Comparison of ENCODE assay signal across 2 cellular contexts in the genomic region with DNA sequence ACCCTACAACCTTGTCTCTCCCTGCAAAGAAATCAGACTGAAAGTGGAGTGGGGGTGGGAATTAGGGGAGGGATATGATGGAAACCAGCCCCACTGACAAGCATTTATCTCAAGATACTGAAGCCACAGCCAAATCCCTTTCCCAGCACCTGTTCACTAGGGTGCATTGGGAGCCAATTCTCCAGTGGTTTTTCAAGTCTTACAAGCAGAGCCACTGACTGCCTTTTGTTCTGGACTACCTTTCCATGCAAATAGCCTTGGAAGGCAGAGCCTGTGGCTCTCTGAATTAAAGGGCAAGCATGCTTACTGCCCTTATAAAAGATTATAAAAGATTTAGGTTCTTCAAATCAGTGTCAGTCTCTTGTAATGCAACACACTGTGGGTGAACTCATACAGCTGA.
TF ChIP-seq lines count a peak whose summit lies in the region.

No MANE protein-coding gene starts in this region.

TF ChIP-seq in WTC11, 78 proteins besides CTCF, POLR2A, EP300 and RAD21 (continued from another document):
- TF ChIP-seq, protein P1, sequence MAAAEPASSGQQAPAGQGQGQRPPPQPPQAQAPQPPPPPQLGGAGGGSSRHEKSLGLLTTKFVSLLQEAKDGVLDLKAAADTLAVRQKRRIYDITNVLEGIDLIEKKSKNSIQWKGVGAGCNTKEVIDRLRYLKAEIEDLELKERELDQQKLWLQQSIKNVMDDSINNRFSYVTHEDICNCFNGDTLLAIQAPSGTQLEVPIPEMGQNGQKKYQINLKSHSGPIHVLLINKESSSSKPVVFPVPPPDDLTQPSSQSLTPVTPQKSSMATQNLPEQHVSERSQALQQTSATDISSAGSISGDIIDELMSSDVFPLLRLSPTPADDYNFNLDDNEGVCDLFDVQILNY (CRISPR knock-in tag; IDR thresholded peaks at IDR 0.05): no peak
- no peak for TF ChIP-seq ZNF317 (CRISPR knock-in tag; IDR thresholded peaks at IDR 0.05; ENCODE audit: borderline replicate concordance, low read depth)
- TF ChIP-seq, protein P2, sequence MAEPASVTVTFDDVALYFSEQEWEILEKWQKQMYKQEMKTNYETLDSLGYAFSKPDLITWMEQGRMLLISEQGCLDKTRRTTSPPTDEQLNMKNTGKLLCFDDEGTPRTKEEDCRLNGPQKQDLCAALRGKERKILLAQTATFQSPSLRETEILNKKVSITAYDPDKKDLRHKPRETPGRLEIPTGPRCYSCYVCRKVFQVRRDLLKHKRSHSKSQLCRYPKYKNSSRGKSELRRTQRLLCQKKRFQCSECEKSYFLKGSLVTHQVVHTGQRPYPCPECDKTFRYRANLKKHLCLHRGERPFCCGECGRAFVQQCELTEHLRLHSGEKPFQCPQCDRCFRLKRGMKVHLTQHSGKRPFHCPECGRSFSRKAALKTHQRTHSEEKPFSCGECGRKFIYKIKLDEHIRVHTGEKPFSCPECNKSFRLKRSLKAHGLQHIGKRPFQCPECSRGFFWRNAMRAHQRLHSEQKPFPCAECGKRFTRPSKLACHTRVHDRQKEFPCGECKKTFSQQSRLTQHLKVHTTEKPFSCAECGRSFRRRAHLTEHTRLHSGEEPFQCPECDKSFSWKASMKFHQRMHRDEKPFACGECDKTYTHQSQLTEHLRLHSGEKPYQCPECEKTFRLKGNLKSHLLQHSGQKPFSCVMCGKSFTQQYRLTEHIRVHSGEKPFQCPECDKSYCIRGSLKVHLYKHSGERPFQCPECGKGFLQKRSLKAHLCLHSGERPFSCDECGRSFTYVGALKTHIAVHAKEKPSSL (CRISPR knock-in tag; conservative IDR thresholded peaks at IDR 0.05): no peak
- TF ChIP-seq ZNF416 (CRISPR knock-in tag; IDR thresholded peaks at IDR 0.05): no peak
- TF ChIP-seq, protein P3, sequence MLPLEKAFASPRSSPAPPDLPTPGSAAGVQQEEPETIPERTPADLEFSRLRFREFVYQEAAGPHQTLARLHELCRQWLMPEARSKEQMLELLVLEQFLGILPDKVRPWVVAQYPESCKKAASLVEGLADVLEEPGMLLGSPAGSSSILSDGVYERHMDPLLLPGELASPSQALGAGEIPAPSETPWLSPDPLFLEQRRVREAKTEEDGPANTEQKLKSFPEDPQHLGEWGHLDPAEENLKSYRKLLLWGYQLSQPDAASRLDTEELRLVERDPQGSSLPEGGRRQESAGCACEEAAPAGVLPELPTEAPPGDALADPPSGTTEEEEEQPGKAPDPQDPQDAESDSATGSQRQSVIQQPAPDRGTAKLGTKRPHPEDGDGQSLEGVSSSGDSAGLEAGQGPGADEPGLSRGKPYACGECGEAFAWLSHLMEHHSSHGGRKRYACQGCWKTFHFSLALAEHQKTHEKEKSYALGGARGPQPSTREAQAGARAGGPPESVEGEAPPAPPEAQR (CRISPR knock-in tag; IDR thresholded peaks at IDR 0.05): no peak
- TF ChIP-seq ZNF423 (CRISPR knock-in tag; IDR thresholded peaks at IDR 0.05): no peak
- no peak for TF ChIP-seq ZNF263 (CRISPR knock-in tag; IDR thresholded peaks at IDR 0.05; ENCODE audit: low read depth)
- TF ChIP-seq, protein P4, sequence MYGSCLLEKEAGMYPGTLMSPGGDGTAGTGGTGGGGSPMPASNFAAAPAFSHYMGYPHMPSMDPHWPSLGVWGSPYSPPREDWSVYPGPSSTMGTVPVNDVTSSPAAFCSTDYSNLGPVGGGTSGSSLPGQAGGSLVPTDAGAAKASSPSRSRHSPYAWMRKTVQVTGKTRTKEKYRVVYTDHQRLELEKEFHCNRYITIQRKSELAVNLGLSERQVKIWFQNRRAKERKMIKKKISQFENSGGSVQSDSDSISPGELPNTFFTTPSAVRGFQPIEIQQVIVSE (CRISPR knock-in tag; IDR thresholded peaks at IDR 0.05; ENCODE audit: borderline replicate concordance): no peak
- no peak for TF ChIP-seq CBFB (CRISPR knock-in tag; IDR thresholded peaks at IDR 0.05; ENCODE audit: low read depth)
- no peak for TF ChIP-seq FOXK1 (CRISPR knock-in tag; IDR thresholded peaks at IDR 0.05)
- TF ChIP-seq, protein P5, sequence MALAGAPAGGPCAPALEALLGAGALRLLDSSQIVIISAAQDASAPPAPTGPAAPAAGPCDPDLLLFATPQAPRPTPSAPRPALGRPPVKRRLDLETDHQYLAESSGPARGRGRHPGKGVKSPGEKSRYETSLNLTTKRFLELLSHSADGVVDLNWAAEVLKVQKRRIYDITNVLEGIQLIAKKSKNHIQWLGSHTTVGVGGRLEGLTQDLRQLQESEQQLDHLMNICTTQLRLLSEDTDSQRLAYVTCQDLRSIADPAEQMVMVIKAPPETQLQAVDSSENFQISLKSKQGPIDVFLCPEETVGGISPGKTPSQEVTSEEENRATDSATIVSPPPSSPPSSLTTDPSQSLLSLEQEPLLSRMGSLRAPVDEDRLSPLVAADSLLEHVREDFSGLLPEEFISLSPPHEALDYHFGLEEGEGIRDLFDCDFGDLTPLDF (CRISPR knock-in tag; IDR thresholded peaks at IDR 0.05): no peak
- no peak for TF ChIP-seq FOXJ3 (CRISPR knock-in tag; IDR thresholded peaks at IDR 0.05; ENCODE audit: borderline replicate concordance)
- TF ChIP-seq, protein P6, sequence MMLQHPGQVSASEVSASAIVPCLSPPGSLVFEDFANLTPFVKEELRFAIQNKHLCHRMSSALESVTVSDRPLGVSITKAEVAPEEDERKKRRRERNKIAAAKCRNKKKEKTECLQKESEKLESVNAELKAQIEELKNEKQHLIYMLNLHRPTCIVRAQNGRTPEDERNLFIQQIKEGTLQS (CRISPR knock-in tag; conservative IDR thresholded peaks at IDR 0.05): no peak
- TF ChIP-seq ESRRA (CRISPR knock-in tag; IDR thresholded peaks at IDR 0.05; ENCODE audit: borderline replicate concordance): no peak
- TF ChIP-seq, protein P7, sequence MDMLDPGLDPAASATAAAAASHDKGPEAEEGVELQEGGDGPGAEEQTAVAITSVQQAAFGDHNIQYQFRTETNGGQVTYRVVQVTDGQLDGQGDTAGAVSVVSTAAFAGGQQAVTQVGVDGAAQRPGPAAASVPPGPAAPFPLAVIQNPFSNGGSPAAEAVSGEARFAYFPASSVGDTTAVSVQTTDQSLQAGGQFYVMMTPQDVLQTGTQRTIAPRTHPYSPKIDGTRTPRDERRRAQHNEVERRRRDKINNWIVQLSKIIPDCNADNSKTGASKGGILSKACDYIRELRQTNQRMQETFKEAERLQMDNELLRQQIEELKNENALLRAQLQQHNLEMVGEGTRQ (CRISPR knock-in tag; IDR thresholded peaks at IDR 0.05): no peak
- TF ChIP-seq JAZF1 (CRISPR knock-in tag; IDR thresholded peaks at IDR 0.05): no peak

TF ChIP-seq in HepG2, 621 proteins besides CTCF, POLR2A, EP300 and RAD21 (continued from another document):
- no peak for TF ChIP-seq ZNF160 (CRISPR knock-in tag; IDR thresholded peaks at IDR 0.05)
- TF ChIP-seq ATF7-NPFF (CRISPR knock-in tag; IDR thresholded peaks at IDR 0.05; ENCODE audit: low read depth): no peak
- no peak for TF ChIP-seq ZNF589 (CRISPR knock-in tag; conservative IDR thresholded peaks at IDR 0.05)
- no peak for TF ChIP-seq SNRNP70 (IDR thresholded peaks at IDR 0.05; ENCODE audit: low read depth, low read length)
- TF ChIP-seq THAP11 (CRISPR knock-in tag; IDR thresholded peaks at IDR 0.05): no peak
- TF ChIP-seq, protein P8, sequence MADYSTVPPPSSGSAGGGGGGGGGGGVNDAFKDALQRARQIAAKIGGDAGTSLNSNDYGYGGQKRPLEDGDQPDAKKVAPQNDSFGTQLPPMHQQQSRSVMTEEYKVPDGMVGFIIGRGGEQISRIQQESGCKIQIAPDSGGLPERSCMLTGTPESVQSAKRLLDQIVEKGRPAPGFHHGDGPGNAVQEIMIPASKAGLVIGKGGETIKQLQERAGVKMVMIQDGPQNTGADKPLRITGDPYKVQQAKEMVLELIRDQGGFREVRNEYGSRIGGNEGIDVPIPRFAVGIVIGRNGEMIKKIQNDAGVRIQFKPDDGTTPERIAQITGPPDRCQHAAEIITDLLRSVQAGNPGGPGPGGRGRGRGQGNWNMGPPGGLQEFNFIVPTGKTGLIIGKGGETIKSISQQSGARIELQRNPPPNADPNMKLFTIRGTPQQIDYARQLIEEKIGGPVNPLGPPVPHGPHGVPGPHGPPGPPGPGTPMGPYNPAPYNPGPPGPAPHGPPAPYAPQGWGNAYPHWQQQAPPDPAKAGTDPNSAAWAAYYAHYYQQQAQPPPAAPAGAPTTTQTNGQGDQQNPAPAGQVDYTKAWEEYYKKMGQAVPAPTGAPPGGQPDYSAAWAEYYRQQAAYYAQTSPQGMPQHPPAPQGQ (CRISPR knock-in tag; IDR thresholded peaks at IDR 0.05; ENCODE audit: borderline replicate concordance): no peak
- no peak for TF ChIP-seq EZH2 (conservative IDR thresholded peaks at IDR 0.05; ENCODE audit: low read depth, low read length)
- no peak for TF ChIP-seq ZNF766 (CRISPR knock-in tag; IDR thresholded peaks at IDR 0.05; ENCODE audit: borderline replicate concordance)
- TF ChIP-seq SRSF4 (IDR thresholded peaks at IDR 0.05; ENCODE audit: low read depth, low read length, poor library complexity, severe bottlenecking): no peak
- TF ChIP-seq, protein P9, sequence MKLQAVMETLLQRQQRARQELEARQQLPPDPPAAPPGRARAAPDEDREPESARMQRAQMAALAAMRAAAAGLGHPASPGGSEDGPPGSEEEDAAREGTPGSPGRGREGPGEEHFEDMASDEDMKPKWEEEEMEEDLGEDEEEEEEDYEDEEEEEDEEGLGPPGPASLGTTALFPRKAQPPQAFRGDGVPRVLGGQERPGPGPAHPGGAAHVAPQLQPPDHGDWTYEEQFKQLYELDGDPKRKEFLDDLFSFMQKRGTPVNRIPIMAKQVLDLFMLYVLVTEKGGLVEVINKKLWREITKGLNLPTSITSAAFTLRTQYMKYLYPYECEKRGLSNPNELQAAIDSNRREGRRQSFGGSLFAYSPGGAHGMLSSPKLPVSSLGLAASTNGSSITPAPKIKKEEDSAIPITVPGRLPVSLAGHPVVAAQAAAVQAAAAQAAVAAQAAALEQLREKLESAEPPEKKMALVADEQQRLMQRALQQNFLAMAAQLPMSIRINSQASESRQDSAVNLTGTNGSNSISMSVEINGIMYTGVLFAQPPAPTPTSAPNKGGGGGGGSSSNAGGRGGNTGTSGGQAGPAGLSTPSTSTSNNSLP (IDR thresholded peaks at IDR 0.05; ENCODE audit: low read depth, low read length): no peak
- no peak for TF ChIP-seq ZNF562 (CRISPR knock-in tag; IDR thresholded peaks at IDR 0.05; ENCODE audit: borderline replicate concordance)
- no peak for TF ChIP-seq ZNF746 (CRISPR knock-in tag; IDR thresholded peaks at IDR 0.05)
- no peak for TF ChIP-seq ZNF12 (CRISPR knock-in tag; IDR thresholded peaks at IDR 0.05)
- no peak for TF ChIP-seq ZNF282 (IDR thresholded peaks at IDR 0.05; ENCODE audit: partially characterized antibody)
- TF ChIP-seq ZNF30 (CRISPR knock-in tag; IDR thresholded peaks at IDR 0.05): no peak
